Comparison of ENCODE assay signal across 7 cellular contexts in genomic region chr1:41382531-41383090, GRCh38. TPM values are rescaled to one million over a fixed set of nuclear protein-coding genes. Genes with fewer than 3 reads are reported as not detected.
A peak's percentile ranks its signal among the peaks of the same experiment; 100 is the strongest.
DNase-seq lines count a peak whose midpoint lies in the region; ATAC-seq lines count a peak whose summit lies in the region.

No MANE protein-coding gene starts in this region.

- DNase-seq in HT1080 (ENCODE audit: low read depth): peak; percentile 58
- DNase-seq in activated T-helper 1 cell treated with anti-CD3 and anti-CD28 coated beads, Interleukin-12 subunit alpha, Interleukin-12 subunit beta, Interleukin-2, Interleukin-4 antibody, amounts not matched to agents 30 ng/mL and 10 ng/mL and 1 ng/mL, durations not matched to agents 14 hours and 24 hours and 36 hours (ENCODE audit: low spot score): no peak
- DNase-seq in stimulated activated naive CD8-positive, alpha-beta T cell treated with anti-CD3 and anti-CD28 coated beads, Interleukin-15, amount 100 ng/mL, for 72 hours: no peak

- H3K27ac Mint-ChIP-seq in activated T-helper 1 cell treated with anti-CD3 and anti-CD28 coated beads, Interleukin-12 subunit alpha, Interleukin-12 subunit beta, Interleukin-2, Interleukin-4 antibody, amounts not matched to agents 30 ng/mL and 10 ng/mL and 1 ng/mL, durations not matched to agents 14 hours and 24 hours and 36 hours: no peak overlapping the region
- no peak overlapping the region for H3K27ac Mint-ChIP-seq in stimulated activated naive CD8-positive, alpha-beta T cell treated with anti-CD3 and anti-CD28 coated beads, Interleukin-15, amount 100 ng/mL, for 72 hours

- peak; percentile 9 for ATAC-seq in stimulated activated naive CD8-positive, alpha-beta T cell treated with anti-CD3 and anti-CD28 coated beads, Interleukin-15, amount 100 ng/mL, for 72 hours
- ATAC-seq in GM21576 (IDR thresholded peaks at IDR 0.05; ENCODE audit: unreplicated experiment): no peak
- ATAC-seq in HG03521 (IDR thresholded peaks at IDR 0.05; ENCODE audit: unreplicated experiment): no peak
- ATAC-seq in HG02885 (IDR thresholded peaks at IDR 0.05; ENCODE audit: poor library complexity, unreplicated experiment): no peak

- intact Hi-C loops in activated T-helper 1 cell treated with anti-CD3 and anti-CD28 coated beads, Interleukin-12 subunit alpha, Interleukin-12 subunit beta, Interleukin-2, Interleukin-4 antibody, amounts not matched to agents 30 ng/mL and 10 ng/mL and 1 ng/mL, durations not matched to agents 14 hours and 24 hours and 36 hours (cut with micrococcal nuclease): loop anchor here (1.0 kb wide), 1 partner anchor 21 kb away; the partner anchor contains the start of gene FOXO6

- H3K27me3 Mint-ChIP-seq in activated T-helper 1 cell treated with anti-CD3 and anti-CD28 coated beads, Interleukin-12 subunit alpha, Interleukin-12 subunit beta, Interleukin-2, Interleukin-4 antibody, amounts not matched to agents 30 ng/mL and 10 ng/mL and 1 ng/mL, durations not matched to agents 14 hours and 24 hours and 36 hours (ENCODE audit: insufficient read depth): peaks cover 65% of the 10 kb centered on the region
- H3K27me3 Mint-ChIP-seq in stimulated activated naive CD8-positive, alpha-beta T cell treated with anti-CD3 and anti-CD28 coated beads, Interleukin-15, amount 100 ng/mL, for 72 hours: peaks cover 77% of the 10 kb centered on the region

- no peak overlapping the region for H3K27ac ChIP-seq in iPS-20b (ENCODE audit: low read length)

- peaks cover 12% of the 10 kb centered on the region for H3K4me1 Mint-ChIP-seq in activated T-helper 1 cell treated with anti-CD3 and anti-CD28 coated beads, Interleukin-12 subunit alpha, Interleukin-12 subunit beta, Interleukin-2, Interleukin-4 antibody, amounts not matched to agents 30 ng/mL and 10 ng/mL and 1 ng/mL, durations not matched to agents 14 hours and 24 hours and 36 hours (ENCODE audit: low read depth)
- H3K4me1 Mint-ChIP-seq in stimulated activated naive CD8-positive, alpha-beta T cell treated with anti-CD3 and anti-CD28 coated beads, Interleukin-15, amount 100 ng/mL, for 72 hours: peaks cover 29% of the 10 kb centered on the region

- H3K4me1 ChIP-seq in iPS-20b (ENCODE audit: insufficient read depth, low read length): peaks cover 10% of the 10 kb centered on the region

- peak overlapping the region; percentile 74 for H3K4me3 ChIP-seq in iPS-20b (ENCODE audit: low read length)

- H3K9me3 ChIP-seq in iPS-20b (ENCODE audit: insufficient read depth, low read depth, low read length): no peaks in the 10 kb centered on the region

- H3K36me3 ChIP-seq in iPS-20b (ENCODE audit: insufficient read depth, low read depth, low read length): no peaks in the 10 kb centered on the region

- H3K9ac ChIP-seq in iPS-20b (ENCODE audit: low read depth, low read length): no peak overlapping the region; the same call in 1 of the 2 replicates

- peaks cover 78% of the 10 kb centered on the region for H3K27me3 ChIP-seq in iPS-20b (ENCODE audit: insufficient read depth, low read length)

- no peaks in the 10 kb centered on the region for H3K36me3 Mint-ChIP-seq in activated T-helper 1 cell treated with anti-CD3 and anti-CD28 coated beads, Interleukin-12 subunit alpha, Interleukin-12 subunit beta, Interleukin-2, Interleukin-4 antibody, amounts not matched to agents 30 ng/mL and 10 ng/mL and 1 ng/mL, durations not matched to agents 14 hours and 24 hours and 36 hours (ENCODE audit: low read depth)

- H3K9me3 Mint-ChIP-seq in activated T-helper 1 cell treated with anti-CD3 and anti-CD28 coated beads, Interleukin-12 subunit alpha, Interleukin-12 subunit beta, Interleukin-2, Interleukin-4 antibody, amounts not matched to agents 30 ng/mL and 10 ng/mL and 1 ng/mL, durations not matched to agents 14 hours and 24 hours and 36 hours: no peaks in the 10 kb centered on the region
- H3K9me3 Mint-ChIP-seq in stimulated activated naive CD8-positive, alpha-beta T cell treated with anti-CD3 and anti-CD28 coated beads, Interleukin-15, amount 100 ng/mL, for 72 hours: no peaks in the 10 kb centered on the region

- H3K4me3 Mint-ChIP-seq in activated T-helper 1 cell treated with anti-CD3 and anti-CD28 coated beads, Interleukin-12 subunit alpha, Interleukin-12 subunit beta, Interleukin-2, Interleukin-4 antibody, amounts not matched to agents 30 ng/mL and 10 ng/mL and 1 ng/mL, durations not matched to agents 14 hours and 24 hours and 36 hours: peak overlapping the region; percentile 16
- peak overlapping the region; percentile 62 to 77 for H3K4me3 Mint-ChIP-seq in stimulated activated naive CD8-positive, alpha-beta T cell treated with anti-CD3 and anti-CD28 coated beads, Interleukin-15, amount 100 ng/mL, for 72 hours

RNA-seq across cellular contexts. Expression of gene FOXO6, which starts 21.4 kb away (rescaled TPM):
- total RNA-seq in HT1080 (2014; rRNA removed; shearing (Covaris generic)): 0.90 and 0.97 TPM in 2 replicates
- 0.29 and 0.62 TPM in 2 replicates for polyA plus RNA-seq in HT1080 (2015; cell fraction: cytosol; rRNA removed)
- 0.34 and 0.91 TPM in 2 replicates for polyA plus RNA-seq in HT1080 (2015; cell fraction: nucleus; rRNA removed)
- total RNA-seq in activated T-helper 1 cell treated with anti-CD3 and anti-CD28 coated beads, Interleukin-12 subunit alpha, Interleukin-12 subunit beta, Interleukin-2, Interleukin-4 antibody, amounts not matched to agents 30 ng/mL and 10 ng/mL and 1 ng/mL, durations not matched to agents 14 hours and 24 hours and 36 hours: not detected in 2 replicates
